Comparison of ENCODE assay signal across 18 cellular contexts in genomic region chr1:50684185-50684584, GRCh38.
"Had no signal": no experiment of that assay in that cellular context is flagged by ENCODE, and none has a peak within 500 bp of the region (broad histone marks: within the 10 kb centered on the region; RNA-seq: fewer than 3 reads in every experiment).

No MANE protein-coding gene starts in this region.

- H3K9me3 ChIP-seq: psoas muscle, spleen, testis, upper lobe of left lung had no signal

- FAIRE-seq: TTC549 had no signal

- ATAC-seq: effector memory CD8-positive, alpha-beta T cell; psoas muscle; sciatic nerve; stimulated activated naive CD8-positive, alpha-beta T cell treated with anti-CD3 and anti-CD28 coated beads, Interleukin-15, amount 100 ng/mL, for 72 hours had no signal

- H3K4me1 ChIP-seq: psoas muscle, spleen, testis, upper lobe of left lung had no signal

- H3K27me3 ChIP-seq: spleen, testis, upper lobe of left lung had no signal

- H3K27ac ChIP-seq: psoas muscle, spleen, testis, upper lobe of left lung had no signal

- DNase-seq: activated B cell treated with CpG ODN at 0.5 μM for 24 hours; activated CD4-positive, alpha-beta T cell treated with anti-CD3 and anti-CD28 coated beads, Interleukin-2, amount 10 ng/mL, durations not matched to agents 7 days and 5 days; activated CD8-positive, alpha-beta memory T cell treated with anti-CD3 and anti-CD28 coated beads for 24 hours; activated naive CD8-positive, alpha-beta T cell treated with anti-CD3 and anti-CD28 coated beads for 36 hours; effector memory CD8-positive, alpha-beta T cell; glutamatergic neuron; kidney glomerular epithelial cell; mesendoderm; nephron progenitor cell; occipital lobe; psoas muscle; spleen; stimulated activated naive CD8-positive, alpha-beta T cell treated with anti-CD3 and anti-CD28 coated beads, Interleukin-15, amount 100 ng/mL, for 72 hours; SW 1271; testis; upper lobe of left lung had no signal

- H3K4me3 ChIP-seq: psoas muscle, spleen, testis, upper lobe of left lung had no signal
